Comparison of ENCODE assay signal across 2 cellular contexts in the genomic region with DNA sequence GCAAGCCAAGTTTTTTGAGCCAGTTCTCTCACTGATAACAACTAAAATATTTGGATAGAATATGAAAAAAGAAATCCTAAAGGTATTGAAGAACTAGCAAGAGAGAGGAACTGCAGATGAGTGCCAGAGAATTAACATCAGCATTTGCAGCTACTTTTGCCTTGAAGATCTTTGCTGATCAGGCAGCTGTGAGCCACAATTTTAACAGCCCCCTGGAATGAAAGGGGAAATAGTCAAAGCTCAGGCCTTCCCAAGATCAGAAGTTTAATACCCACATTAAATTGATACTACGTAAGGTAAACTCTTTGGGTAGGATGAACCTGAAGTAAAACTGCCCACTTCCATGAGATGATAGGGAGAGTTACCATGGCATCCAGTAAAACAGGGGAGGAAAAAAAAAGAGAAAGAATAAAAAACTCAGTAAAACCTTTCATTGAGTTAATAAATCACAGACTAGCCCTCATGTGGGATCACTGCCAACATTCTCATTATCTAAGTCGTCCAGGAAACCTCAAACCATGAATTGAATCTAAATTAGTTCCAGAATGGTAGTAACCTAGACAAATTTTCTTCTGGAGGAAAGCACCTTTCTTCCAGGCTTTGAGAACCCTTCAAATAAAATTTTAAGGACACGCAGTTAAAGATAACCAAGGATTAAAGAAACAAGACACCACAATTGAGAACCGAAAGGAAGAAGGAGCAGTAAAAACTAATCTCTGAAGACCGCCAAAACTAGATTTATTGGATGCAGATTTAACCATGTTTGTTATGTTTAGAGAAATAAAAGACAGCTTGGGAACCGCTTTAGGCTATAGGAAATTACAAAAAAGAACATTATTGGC.
TF ChIP-seq lines count a peak whose summit lies in the region.

No MANE protein-coding gene starts in this region.

TF ChIP-seq in IMR-90, 13 proteins besides CTCF, POLR2A, EP300 and RAD21:
- TF ChIP-seq NFE2L2 (IDR thresholded peaks at IDR 0.05; ENCODE audit: low read depth, low read length) (no peak), BHLHE40 (IDR thresholded peaks at IDR 0.05; ENCODE audit: low read depth, low read length) (no peak), MXI1 (IDR thresholded peaks at IDR 0.05; ENCODE audit: borderline replicate concordance, low read depth, low read length) (no peak), CHD1 (IDR thresholded peaks at IDR 0.05; ENCODE audit: low read depth, low read length) (no peak), SMC3 (IDR thresholded peaks at IDR 0.05; ENCODE audit: low read depth, low read length) (no peak), MAZ (IDR thresholded peaks at IDR 0.05; ENCODE audit: borderline replicate concordance, low read depth, low read length) (no peak), FOS (IDR thresholded peaks at IDR 0.05; ENCODE audit: low read depth, low read length) (no peak)

TF ChIP-seq in K562, 482 proteins besides CTCF, POLR2A, EP300 and RAD21 (continues in another document):
- TF ChIP-seq ZNF124 (CRISPR knock-in tag; IDR thresholded peaks at IDR 0.05) = no peak
- TF ChIP-seq NCOR1 (IDR thresholded peaks at IDR 0.05) = 0 out of 2 replicates have a peak, but pooled peaks have one; percentile 16
- no peak for TF ChIP-seq SAP30 (IDR thresholded peaks at IDR 0.05; ENCODE audit: borderline replicate concordance, insufficient read depth, low read depth, low read length, poor library complexity, severe bottlenecking)
- TF ChIP-seq PURB (CRISPR knock-in tag; IDR thresholded peaks at IDR 0.05; ENCODE audit: low read depth) = no peak
- no peak for TF ChIP-seq ZBTB1 (CRISPR knock-in tag; IDR thresholded peaks at IDR 0.05; ENCODE audit: borderline replicate concordance, low read depth)
- TF ChIP-seq, protein P1, sequence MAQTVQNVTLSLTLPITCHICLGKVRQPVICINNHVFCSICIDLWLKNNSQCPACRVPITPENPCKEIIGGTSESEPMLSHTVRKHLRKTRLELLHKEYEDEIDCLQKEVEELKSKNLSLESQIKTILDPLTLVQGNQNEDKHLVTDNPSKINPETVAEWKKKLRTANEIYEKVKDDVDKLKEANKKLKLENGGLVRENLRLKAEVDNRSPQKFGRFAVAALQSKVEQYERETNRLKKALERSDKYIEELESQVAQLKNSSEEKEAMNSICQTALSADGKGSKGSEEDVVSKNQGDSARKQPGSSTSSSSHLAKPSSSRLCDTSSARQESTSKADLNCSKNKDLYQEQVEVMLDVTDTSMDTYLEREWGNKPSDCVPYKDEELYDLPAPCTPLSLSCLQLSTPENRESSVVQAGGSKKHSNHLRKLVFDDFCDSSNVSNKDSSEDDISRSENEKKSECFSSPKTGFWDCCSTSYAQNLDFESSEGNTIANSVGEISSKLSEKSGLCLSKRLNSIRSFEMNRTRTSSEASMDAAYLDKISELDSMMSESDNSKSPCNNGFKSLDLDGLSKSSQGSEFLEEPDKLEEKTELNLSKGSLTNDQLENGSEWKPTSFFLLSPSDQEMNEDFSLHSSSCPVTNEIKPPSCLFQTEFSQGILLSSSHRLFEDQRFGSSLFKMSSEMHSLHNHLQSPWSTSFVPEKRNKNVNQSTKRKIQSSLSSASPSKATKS (CRISPR knock-in tag; IDR thresholded peaks at IDR 0.05) = no peak
- no peak for TF ChIP-seq TRIM28 (IDR thresholded peaks at IDR 0.05)
- TF ChIP-seq KDM1A (IDR thresholded peaks at IDR 0.05) = peak; percentile 95 to 96
- no peak for TF ChIP-seq KAT7 (CRISPR knock-in tag; IDR thresholded peaks at IDR 0.05; ENCODE audit: borderline replicate concordance)
- no peak for TF ChIP-seq PRPF4 (IDR thresholded peaks at IDR 0.05; ENCODE audit: insufficient read depth, low read depth, low read length, poor library complexity, severe bottlenecking)
- TF ChIP-seq, protein P2, sequence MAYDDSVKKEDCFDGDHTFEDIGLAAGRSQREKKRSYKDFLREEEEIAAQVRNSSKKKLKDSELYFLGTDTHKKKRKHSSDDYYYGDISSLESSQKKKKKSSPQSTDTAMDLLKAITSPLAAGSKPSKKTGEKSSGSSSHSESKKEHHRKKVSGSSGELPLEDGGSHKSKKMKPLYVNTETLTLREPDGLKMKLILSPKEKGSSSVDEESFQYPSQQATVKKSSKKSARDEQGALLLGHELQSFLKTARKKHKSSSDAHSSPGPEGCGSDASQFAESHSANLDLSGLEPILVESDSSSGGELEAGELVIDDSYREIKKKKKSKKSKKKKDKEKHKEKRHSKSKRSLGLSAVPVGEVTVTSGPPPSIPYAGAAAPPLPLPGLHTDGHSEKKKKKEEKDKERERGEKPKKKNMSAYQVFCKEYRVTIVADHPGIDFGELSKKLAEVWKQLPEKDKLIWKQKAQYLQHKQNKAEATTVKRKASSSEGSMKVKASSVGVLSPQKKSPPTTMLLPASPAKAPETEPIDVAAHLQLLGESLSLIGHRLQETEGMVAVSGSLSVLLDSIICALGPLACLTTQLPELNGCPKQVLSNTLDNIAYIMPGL (CRISPR knock-in tag; IDR thresholded peaks at IDR 0.05) = no peak
- TF ChIP-seq, protein P3, sequence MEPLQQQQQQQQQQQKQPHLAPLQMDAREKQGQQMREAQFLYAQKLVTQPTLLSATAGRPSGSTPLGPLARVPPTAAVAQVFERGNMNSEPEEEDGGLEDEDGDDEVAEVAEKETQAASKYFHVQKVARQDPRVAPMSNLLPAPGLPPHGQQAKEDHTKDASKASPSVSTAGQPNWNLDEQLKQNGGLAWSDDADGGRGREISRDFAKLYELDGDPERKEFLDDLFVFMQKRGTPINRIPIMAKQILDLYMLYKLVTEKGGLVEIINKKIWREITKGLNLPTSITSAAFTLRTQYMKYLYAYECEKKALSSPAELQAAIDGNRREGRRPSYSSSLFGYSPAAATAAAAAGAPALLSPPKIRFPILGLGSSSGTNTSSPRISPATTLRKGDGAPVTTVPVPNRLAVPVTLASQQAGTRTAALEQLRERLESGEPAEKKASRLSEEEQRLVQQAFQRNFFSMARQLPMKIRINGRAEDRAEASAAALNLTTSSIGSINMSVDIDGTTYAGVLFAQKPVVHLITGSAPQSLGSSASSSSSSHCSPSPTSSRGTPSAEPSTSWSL (CRISPR knock-in tag; IDR thresholded peaks at IDR 0.05; ENCODE audit: borderline replicate concordance) = no peak
- peak; percentile 51 for TF ChIP-seq TAL1 (IDR thresholded peaks at IDR 0.05)
- no peak for TF ChIP-seq PHF20 (IDR thresholded peaks at IDR 0.05; ENCODE audit: partially characterized antibody)
- TF ChIP-seq ZBTB17 (CRISPR knock-in tag; IDR thresholded peaks at IDR 0.05) = no peak
- no peak for TF ChIP-seq YY1 (IDR thresholded peaks at IDR 0.05; ENCODE audit: borderline replicate concordance in 1 of 3, control insufficient read depth in 1 of 3, extremely low read depth in 1 of 3, insufficient read depth in 3 of 3, insufficient read length in 1 of 3, insufficient replicate concordance in 2 of 3, low read depth in 1 of 3, low read length in 2 of 3)
- no peak for TF ChIP-seq RBFOX2 (IDR thresholded peaks at IDR 0.05; ENCODE audit: low read depth, low read length)
- TF ChIP-seq, protein P4, sequence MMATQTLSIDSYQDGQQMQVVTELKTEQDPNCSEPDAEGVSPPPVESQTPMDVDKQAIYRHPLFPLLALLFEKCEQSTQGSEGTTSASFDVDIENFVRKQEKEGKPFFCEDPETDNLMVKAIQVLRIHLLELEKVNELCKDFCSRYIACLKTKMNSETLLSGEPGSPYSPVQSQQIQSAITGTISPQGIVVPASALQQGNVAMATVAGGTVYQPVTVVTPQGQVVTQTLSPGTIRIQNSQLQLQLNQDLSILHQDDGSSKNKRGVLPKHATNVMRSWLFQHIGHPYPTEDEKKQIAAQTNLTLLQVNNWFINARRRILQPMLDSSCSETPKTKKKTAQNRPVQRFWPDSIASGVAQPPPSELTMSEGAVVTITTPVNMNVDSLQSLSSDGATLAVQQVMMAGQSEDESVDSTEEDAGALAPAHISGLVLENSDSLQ (IDR thresholded peaks at IDR 0.05) = peak; percentile 26; the same call in 1 of the 2 replicates
- TF ChIP-seq, protein P5, sequence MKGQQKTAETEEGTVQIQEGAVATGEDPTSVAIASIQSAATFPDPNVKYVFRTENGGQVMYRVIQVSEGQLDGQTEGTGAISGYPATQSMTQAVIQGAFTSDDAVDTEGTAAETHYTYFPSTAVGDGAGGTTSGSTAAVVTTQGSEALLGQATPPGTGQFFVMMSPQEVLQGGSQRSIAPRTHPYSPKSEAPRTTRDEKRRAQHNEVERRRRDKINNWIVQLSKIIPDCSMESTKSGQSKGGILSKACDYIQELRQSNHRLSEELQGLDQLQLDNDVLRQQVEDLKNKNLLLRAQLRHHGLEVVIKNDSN (CRISPR knock-in tag; IDR thresholded peaks at IDR 0.05) = no peak
- TF ChIP-seq, protein P6, sequence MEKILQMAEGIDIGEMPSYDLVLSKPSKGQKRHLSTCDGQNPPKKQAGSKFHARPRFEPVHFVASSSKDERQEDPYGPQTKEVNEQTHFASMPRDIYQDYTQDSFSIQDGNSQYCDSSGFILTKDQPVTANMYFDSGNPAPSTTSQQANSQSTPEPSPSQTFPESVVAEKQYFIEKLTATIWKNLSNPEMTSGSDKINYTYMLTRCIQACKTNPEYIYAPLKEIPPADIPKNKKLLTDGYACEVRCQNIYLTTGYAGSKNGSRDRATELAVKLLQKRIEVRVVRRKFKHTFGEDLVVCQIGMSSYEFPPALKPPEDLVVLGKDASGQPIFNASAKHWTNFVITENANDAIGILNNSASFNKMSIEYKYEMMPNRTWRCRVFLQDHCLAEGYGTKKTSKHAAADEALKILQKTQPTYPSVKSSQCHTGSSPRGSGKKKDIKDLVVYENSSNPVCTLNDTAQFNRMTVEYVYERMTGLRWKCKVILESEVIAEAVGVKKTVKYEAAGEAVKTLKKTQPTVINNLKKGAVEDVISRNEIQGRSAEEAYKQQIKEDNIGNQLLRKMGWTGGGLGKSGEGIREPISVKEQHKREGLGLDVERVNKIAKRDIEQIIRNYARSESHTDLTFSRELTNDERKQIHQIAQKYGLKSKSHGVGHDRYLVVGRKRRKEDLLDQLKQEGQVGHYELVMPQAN (IDR thresholded peaks at IDR 0.05; ENCODE audit: borderline replicate concordance) = no peak
- TF ChIP-seq CBFA2T2 (conservative IDR thresholded peaks at IDR 0.05) = peak; percentile 55
- no peak for TF ChIP-seq XRCC3 (IDR thresholded peaks at IDR 0.05)
- TF ChIP-seq HNRNPK (IDR thresholded peaks at IDR 0.05; ENCODE audit: low read depth, low read length, poor library complexity, severe bottlenecking) = no peak
- TF ChIP-seq TCF3 (CRISPR knock-in tag; IDR thresholded peaks at IDR 0.05) = peak; percentile 61
- no peak for TF ChIP-seq ZNF12 (CRISPR knock-in tag; IDR thresholded peaks at IDR 0.05)
- TF ChIP-seq FOXK1 (CRISPR knock-in tag; IDR thresholded peaks at IDR 0.05; ENCODE audit: borderline replicate concordance) = no peak
- TF ChIP-seq, protein P7, sequence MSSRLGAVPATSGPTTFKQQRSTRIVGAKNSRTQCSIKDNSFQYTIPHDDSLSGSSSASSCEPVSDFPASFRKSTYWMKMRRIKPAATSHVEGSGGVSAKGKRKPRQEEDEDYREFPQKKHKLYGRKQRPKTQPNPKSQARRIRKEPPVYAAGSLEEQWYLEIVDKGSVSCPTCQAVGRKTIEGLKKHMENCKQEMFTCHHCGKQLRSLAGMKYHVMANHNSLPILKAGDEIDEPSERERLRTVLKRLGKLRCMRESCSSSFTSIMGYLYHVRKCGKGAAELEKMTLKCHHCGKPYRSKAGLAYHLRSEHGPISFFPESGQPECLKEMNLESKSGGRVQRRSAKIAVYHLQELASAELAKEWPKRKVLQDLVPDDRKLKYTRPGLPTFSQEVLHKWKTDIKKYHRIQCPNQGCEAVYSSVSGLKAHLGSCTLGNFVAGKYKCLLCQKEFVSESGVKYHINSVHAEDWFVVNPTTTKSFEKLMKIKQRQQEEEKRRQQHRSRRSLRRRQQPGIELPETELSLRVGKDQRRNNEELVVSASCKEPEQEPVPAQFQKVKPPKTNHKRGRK (tag; IDR thresholded peaks at IDR 0.05) = peak; percentile 83
- TF ChIP-seq MBD2 (IDR thresholded peaks at IDR 0.05; ENCODE audit: borderline replicate concordance, low read depth) = no peak
- TF ChIP-seq MYNN (IDR thresholded peaks at IDR 0.05) = no peak
- no peak for TF ChIP-seq MYNN (CRISPR knock-in tag; IDR thresholded peaks at IDR 0.05)
- TF ChIP-seq ZNF146 (CRISPR knock-in tag; IDR thresholded peaks at IDR 0.05; ENCODE audit: unreplicated experiment) = no peak
- TF ChIP-seq HDAC2 (IDR thresholded peaks at IDR 0.05) = peak; percentile 91
- TF ChIP-seq ADNP (tag; IDR thresholded peaks at IDR 0.05) = 0 out of 2 replicates have a peak, but pooled peaks have one; percentile 7
- no peak for TF ChIP-seq GTF2A2 (tag; IDR thresholded peaks at IDR 0.05)
- TF ChIP-seq NCOA6 (IDR thresholded peaks at IDR 0.05) = no peak
- TF ChIP-seq STAT5A (IDR thresholded peaks at IDR 0.05; ENCODE audit: borderline replicate concordance, low read length) = peak; percentile 12; the same call in 1 of the 2 replicates
- no peak for TF ChIP-seq CHD4 (IDR thresholded peaks at IDR 0.05; ENCODE audit: insufficient read depth, insufficient replicate concordance, low read depth, low read length, poor library complexity, severe bottlenecking)
- no peak for TF ChIP-seq ZNF197 (CRISPR knock-in tag; IDR thresholded peaks at IDR 0.05; ENCODE audit: low read depth)
- TF ChIP-seq, protein P8, sequence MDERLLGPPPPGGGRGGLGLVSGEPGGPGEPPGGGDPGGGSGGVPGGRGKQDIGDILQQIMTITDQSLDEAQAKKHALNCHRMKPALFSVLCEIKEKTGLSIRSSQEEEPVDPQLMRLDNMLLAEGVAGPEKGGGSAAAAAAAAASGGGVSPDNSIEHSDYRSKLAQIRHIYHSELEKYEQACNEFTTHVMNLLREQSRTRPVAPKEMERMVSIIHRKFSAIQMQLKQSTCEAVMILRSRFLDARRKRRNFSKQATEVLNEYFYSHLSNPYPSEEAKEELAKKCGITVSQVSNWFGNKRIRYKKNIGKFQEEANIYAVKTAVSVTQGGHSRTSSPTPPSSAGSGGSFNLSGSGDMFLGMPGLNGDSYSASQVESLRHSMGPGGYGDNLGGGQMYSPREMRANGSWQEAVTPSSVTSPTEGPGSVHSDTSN (CRISPR knock-in tag; IDR thresholded peaks at IDR 0.05; ENCODE audit: low read depth) = no peak
- TF ChIP-seq, protein P8 (tag; conservative IDR thresholded peaks at IDR 0.05; ENCODE audit: low read depth) = peak; percentile 90
- no peak for TF ChIP-seq ZNF764 (CRISPR knock-in tag; IDR thresholded peaks at IDR 0.05; ENCODE audit: low read depth)
- TF ChIP-seq ZNF212 (CRISPR knock-in tag; IDR thresholded peaks at IDR 0.05) = no peak
- TF ChIP-seq SIRT6 (IDR thresholded peaks at IDR 0.05; ENCODE audit: low read depth, low read length) = no peak
- TF ChIP-seq GATAD2B (IDR thresholded peaks at IDR 0.05; ENCODE audit: borderline replicate concordance) = no peak
- peak; percentile 71 for TF ChIP-seq CBFA2T3 (IDR thresholded peaks at IDR 0.05)
